14 cellular contexts compared by ENCODE assay signal in genomic region chr17:48718781-48719641, GRCh38. TPM values are rescaled to one million over a fixed set of nuclear protein-coding genes. Genes with fewer than 3 reads are reported as not detected.
DNase-seq lines count a peak whose midpoint lies in the region; ATAC-seq lines count a peak whose summit lies in the region.
"Had no signal": no experiment of that assay in that cellular context is flagged by ENCODE, and none has a peak within 500 bp of the region (broad histone marks: within the 10 kb centered on the region; RNA-seq: fewer than 3 reads in every experiment).

No MANE protein-coding gene starts in this region.

- peak overlapping the region in 1 of 2 donors; percentile 65 for H3K27ac Mint-ChIP-seq in activated naive CD4-positive, alpha-beta T cell treated with anti-CD3 and anti-CD28 coated beads, Interleukin-2, amount 50 U/mL, for 72 hours
- H3K27ac Mint-ChIP-seq in activated T-helper 1 cell treated with anti-CD3 and anti-CD28 coated beads, Interleukin-12 subunit alpha, Interleukin-12 subunit beta, Interleukin-2, Interleukin-4 antibody, amounts not matched to agents 30 ng/mL and 10 ng/mL and 1 ng/mL, durations not matched to agents 14 hours and 24 hours and 36 hours: peak overlapping the region; percentile 77
- H3K27ac Mint-ChIP-seq in stimulated activated naive B cell treated with anti-CD40 and anti-IgM and Interleukin-4, amounts not matched to agents 10 μg/mL and 1 μg/mL and 100 μg/mL, for 72 hours: peak overlapping the region; percentile 92
- H3K27ac Mint-ChIP-seq: CD14-positive monocyte had no signal

- peaks cover 90% of the 10 kb centered on the region for H3K27me3 Mint-ChIP-seq in activated T-helper 1 cell treated with anti-CD3 and anti-CD28 coated beads, Interleukin-12 subunit alpha, Interleukin-12 subunit beta, Interleukin-2, Interleukin-4 antibody, amounts not matched to agents 30 ng/mL and 10 ng/mL and 1 ng/mL, durations not matched to agents 14 hours and 24 hours and 36 hours (ENCODE audit: insufficient read depth)
- peaks cover 64 to 70% of the 10 kb centered on the region in 2 donors for H3K27me3 Mint-ChIP-seq in stimulated activated naive B cell treated with anti-CD40 and anti-IgM and Interleukin-4, amounts not matched to agents 10 μg/mL and 1 μg/mL and 100 μg/mL, for 72 hours

- ATAC-seq in activated naive CD4-positive, alpha-beta T cell treated with anti-CD3 and anti-CD28 coated beads, Interleukin-2, amount 50 U/mL, for 72 hours: no peak
- no peak for ATAC-seq in stimulated activated naive B cell treated with anti-CD40 and anti-IgM and Interleukin-4, amounts not matched to agents 10 μg/mL and 1 μg/mL and 100 μg/mL, for 72 hours (replicated peaks)
- ATAC-seq: HCT116 had no signal

- H3K4me3 Mint-ChIP-seq in activated T-helper 1 cell treated with anti-CD3 and anti-CD28 coated beads, Interleukin-12 subunit alpha, Interleukin-12 subunit beta, Interleukin-2, Interleukin-4 antibody, amounts not matched to agents 30 ng/mL and 10 ng/mL and 1 ng/mL, durations not matched to agents 14 hours and 24 hours and 36 hours: no peak overlapping the region
- H3K4me3 Mint-ChIP-seq in stimulated activated naive B cell treated with anti-CD40 and anti-IgM and Interleukin-4, amounts not matched to agents 10 μg/mL and 1 μg/mL and 100 μg/mL, for 72 hours: peak overlapping the region; percentile 63 to 72

- DNase-seq in activated naive CD4-positive, alpha-beta T cell treated with anti-CD3 and anti-CD28 coated beads, Interleukin-2, amount 50 U/mL, for 16 hours: peak; percentile 22
- DNase-seq in activated naive CD4-positive, alpha-beta T cell treated with anti-CD3 and anti-CD28 coated beads, Interleukin-2, amount 50 U/mL, for 72 hours (ENCODE audit: low spot score in 2 of 2): no peak
- no peak for DNase-seq in activated T-helper 1 cell treated with anti-CD3 and anti-CD28 coated beads, Interleukin-12 subunit alpha, Interleukin-12 subunit beta, Interleukin-2, Interleukin-4 antibody, amounts not matched to agents 30 ng/mL and 10 ng/mL and 1 ng/mL, durations not matched to agents 14 hours and 24 hours and 36 hours (ENCODE audit: low spot score)
- peak; percentile 56 for DNase-seq in iPS-NIHi7 (ENCODE audit: extremely low spot score)
- DNase-seq in stimulated activated naive B cell treated with anti-CD40 and anti-IgM and Interleukin-4, amounts not matched to agents 10 μg/mL and 1 μg/mL and 100 μg/mL, for 72 hours: peak; percentile 4
- DNase-seq in DMS53 (lab: John Stamatoyannopoulos, UW): no peak
- DNase-seq in effector CD4-positive, alpha-beta T cell: no peak
- no peak for DNase-seq in DMS53 treated with DMSO at 0.1 percent for 48 hours (lab: John Stamatoyannopoulos, UW; ENCODE audit: unreplicated experiment)
- DNase-seq: NCI-H2029 treated with DMSO at 0.1 percent for 48 hours; stimulated activated CD4-positive, alpha-beta T cell treated with anti-CD3 and anti-CD28 coated beads, Interleukin-12 subunit alpha, Interleukin-12 subunit beta, amount 100 ng/mL, for 4 hours had no signal

- peaks cover 0 to 21% of the 10 kb centered on the region in 2 donors for H3K36me3 Mint-ChIP-seq in activated naive CD4-positive, alpha-beta T cell treated with anti-CD3 and anti-CD28 coated beads, Interleukin-2, amount 50 U/mL, for 72 hours
- H3K36me3 Mint-ChIP-seq in activated T-helper 1 cell treated with anti-CD3 and anti-CD28 coated beads, Interleukin-12 subunit alpha, Interleukin-12 subunit beta, Interleukin-2, Interleukin-4 antibody, amounts not matched to agents 30 ng/mL and 10 ng/mL and 1 ng/mL, durations not matched to agents 14 hours and 24 hours and 36 hours (ENCODE audit: low read depth): peaks cover 1% of the 10 kb centered on the region
- H3K36me3 Mint-ChIP-seq in stimulated activated naive B cell treated with anti-CD40 and anti-IgM and Interleukin-4, amounts not matched to agents 10 μg/mL and 1 μg/mL and 100 μg/mL, for 72 hours: peaks cover 0 to 8% of the 10 kb centered on the region in 2 donors

- H3K4me1 Mint-ChIP-seq in activated T-helper 1 cell treated with anti-CD3 and anti-CD28 coated beads, Interleukin-12 subunit alpha, Interleukin-12 subunit beta, Interleukin-2, Interleukin-4 antibody, amounts not matched to agents 30 ng/mL and 10 ng/mL and 1 ng/mL, durations not matched to agents 14 hours and 24 hours and 36 hours (ENCODE audit: low read depth): peaks cover 9% of the 10 kb centered on the region
- peaks cover 18 to 36% of the 10 kb centered on the region in 2 donors for H3K4me1 Mint-ChIP-seq in stimulated activated naive B cell treated with anti-CD40 and anti-IgM and Interleukin-4, amounts not matched to agents 10 μg/mL and 1 μg/mL and 100 μg/mL, for 72 hours

- H3K9me3 Mint-ChIP-seq in activated naive CD4-positive, alpha-beta T cell treated with anti-CD3 and anti-CD28 coated beads, Interleukin-2, amount 50 U/mL, for 72 hours: no peaks in the 10 kb centered on the region
- no peaks in the 10 kb centered on the region for H3K9me3 Mint-ChIP-seq in activated T-helper 1 cell treated with anti-CD3 and anti-CD28 coated beads, Interleukin-12 subunit alpha, Interleukin-12 subunit beta, Interleukin-2, Interleukin-4 antibody, amounts not matched to agents 30 ng/mL and 10 ng/mL and 1 ng/mL, durations not matched to agents 14 hours and 24 hours and 36 hours
- H3K9me3 Mint-ChIP-seq in stimulated activated naive B cell treated with anti-CD40 and anti-IgM and Interleukin-4, amounts not matched to agents 10 μg/mL and 1 μg/mL and 100 μg/mL, for 72 hours: peaks cover 0 to 6% of the 10 kb centered on the region in 2 donors

- intact Hi-C loops in activated T-helper 1 cell treated with anti-CD3 and anti-CD28 coated beads, Interleukin-12 subunit alpha, Interleukin-12 subunit beta, Interleukin-2, Interleukin-4 antibody, amounts not matched to agents 30 ng/mL and 10 ng/mL and 1 ng/mL, durations not matched to agents 14 hours and 24 hours and 36 hours (cut with micrococcal nuclease): loop anchor here (1.0 kb wide), 2 partner anchors 29 to 276 kb away; no protein-coding TSS in a partner anchor

RNA-seq across cellular contexts. Expression of gene PRAC1, which starts 3.3 kb away (rescaled TPM):
- total RNA-seq in activated naive CD4-positive, alpha-beta T cell treated with anti-CD3 and anti-CD28 coated beads, Interleukin-2, amount 50 U/mL, for 72 hours: not detected
- not detected in 2 replicates for total RNA-seq in activated T-helper 1 cell treated with anti-CD3 and anti-CD28 coated beads, Interleukin-12 subunit alpha, Interleukin-12 subunit beta, Interleukin-2, Interleukin-4 antibody, amounts not matched to agents 30 ng/mL and 10 ng/mL and 1 ng/mL, durations not matched to agents 14 hours and 24 hours and 36 hours
- total RNA-seq: kidney epithelial cell, SK-MEL-5 had no signal

RNA-seq across cellular contexts. Expression of gene PRAC2, which starts 4.0 kb away (rescaled TPM):
- total RNA-seq in activated naive CD4-positive, alpha-beta T cell treated with anti-CD3 and anti-CD28 coated beads, Interleukin-2, amount 50 U/mL, for 72 hours: not detected
- total RNA-seq in activated T-helper 1 cell treated with anti-CD3 and anti-CD28 coated beads, Interleukin-12 subunit alpha, Interleukin-12 subunit beta, Interleukin-2, Interleukin-4 antibody, amounts not matched to agents 30 ng/mL and 10 ng/mL and 1 ng/mL, durations not matched to agents 14 hours and 24 hours and 36 hours: not detected in 2 replicates
- total RNA-seq: kidney epithelial cell had no signal

RNA-seq across cellular contexts. Expression of gene HOXB13, which starts 9.5 kb away (rescaled TPM):
- total RNA-seq in activated naive CD4-positive, alpha-beta T cell treated with anti-CD3 and anti-CD28 coated beads, Interleukin-2, amount 50 U/mL, for 72 hours: not detected
- total RNA-seq in activated T-helper 1 cell treated with anti-CD3 and anti-CD28 coated beads, Interleukin-12 subunit alpha, Interleukin-12 subunit beta, Interleukin-2, Interleukin-4 antibody, amounts not matched to agents 30 ng/mL and 10 ng/mL and 1 ng/mL, durations not matched to agents 14 hours and 24 hours and 36 hours: not detected in 2 replicates
- total RNA-seq: kidney epithelial cell had no signal

Comparison
In these comparisons a context has a peak if more than half of its experiments do, and no peak if none do; other contexts are left out.
1. DNase-seq: peak in activated naive CD4-positive, alpha-beta T cell treated with anti-CD3 and anti-CD28 coated beads, Interleukin-2, amount 50 U/mL, for 16 hours (single experiment), iPS-NIHi7 (single experiment) and stimulated activated naive B cell treated with anti-CD40 and anti-IgM and Interleukin-4, amounts not matched to agents 10 μg/mL and 1 μg/mL and 100 μg/mL, for 72 hours (single experiment); none in activated naive CD4-positive, alpha-beta T cell treated with anti-CD3 and anti-CD28 coated beads, Interleukin-2, amount 50 U/mL, for 72 hours (0 of 2), activated T-helper 1 cell treated with anti-CD3 and anti-CD28 coated beads, Interleukin-12 subunit alpha, Interleukin-12 subunit beta, Interleukin-2, Interleukin-4 antibody, amounts not matched to agents 30 ng/mL and 10 ng/mL and 1 ng/mL, durations not matched to agents 14 hours and 24 hours and 36 hours (single experiment), DMS53 (single experiment), effector CD4-positive, alpha-beta T cell (single experiment) and DMS53 treated with DMSO at 0.1 percent for 48 hours (single experiment).